Comparison of ENCODE assay signal across 10 cellular contexts in genomic region chr17:1646199-1646875, GRCh38. TPM values are rescaled to one million over a fixed set of nuclear protein-coding genes. Genes with fewer than 3 reads are reported as not detected.
DNase-seq lines count a peak whose midpoint lies in the region; ATAC-seq and TF ChIP-seq lines count a peak whose summit lies in the region.
"Had no signal": no experiment of that assay in that cellular context is flagged by ENCODE, and none has a peak within 500 bp of the region (broad histone marks: within the 10 kb centered on the region; RNA-seq: fewer than 3 reads in every experiment).

No MANE protein-coding gene starts in this region.

- H3K36me3 ChIP-seq in heart right ventricle (peaks cover 0 to 31% (median 9%) of the 10 kb centered on the region in 9 donors), transverse colon (peaks cover 0 to 9% (median 1%) of the 10 kb centered on the region in 4 donors), SJCRH30 (peaks cover 6% of the 10 kb centered on the region; the same call in 1 of the 2 replicates)

- H3K9me3 Mint-ChIP-seq in central memory CD8-positive, alpha-beta T cell, result no peaks in the 10 kb centered on the region
- peaks cover 0 to 2% (median 0%) of the 10 kb centered on the region in 9 donors for H3K9me3 Mint-ChIP-seq in naive thymus-derived CD8-positive, alpha-beta T cell
- H3K9me3 Mint-ChIP-seq: nephron progenitor cell had no signal

- ATAC-seq in heart right ventricle, result no peak
- ATAC-seq in left ventricle myocardium superior, result no peak
- no peak for ATAC-seq in central memory CD8-positive, alpha-beta T cell (replicated peaks; ENCODE audit: extremely low read depth, poor library complexity, severe bottlenecking)
- ATAC-seq in naive thymus-derived CD8-positive, alpha-beta T cell, result no peak
- ATAC-seq in GM18519 (IDR thresholded peaks at IDR 0.05; ENCODE audit: low FRiP score, unreplicated experiment), result no peak

- H3K36me3 Mint-ChIP-seq in central memory CD8-positive, alpha-beta T cell (ENCODE audit: insufficient read depth), result peaks cover 7% of the 10 kb centered on the region
- peaks cover 0 to 8% (median 4%) of the 10 kb centered on the region in 3 donors for H3K36me3 Mint-ChIP-seq in naive thymus-derived CD8-positive, alpha-beta T cell

- peak overlapping the region; percentile 61 to 95 (median 89) for H3K27ac ChIP-seq in heart right ventricle
- H3K27ac ChIP-seq in transverse colon, result peak overlapping the region in 3 of 4 donors; percentile 18 to 99 (median 60)
- H3K27ac ChIP-seq in SJCRH30, result no peak overlapping the region

- H3K4me1 Mint-ChIP-seq in central memory CD8-positive, alpha-beta T cell, result peaks cover 8% of the 10 kb centered on the region
- H3K4me1 Mint-ChIP-seq in naive thymus-derived CD8-positive, alpha-beta T cell, result peaks cover 5 to 34% (median 24%) of the 10 kb centered on the region in 4 donors

- H3K27ac Mint-ChIP-seq in central memory CD8-positive, alpha-beta T cell (ENCODE audit: low read depth), result no peak overlapping the region
- peak overlapping the region in 1 of 10 donors; percentile 29 for H3K27ac Mint-ChIP-seq in naive thymus-derived CD8-positive, alpha-beta T cell
- H3K27ac Mint-ChIP-seq: nephron progenitor cell had no signal

- no peak for TF ChIP-seq POLR2A in transverse colon (IDR thresholded peaks at IDR 0.05)

- H3K4me1 ChIP-seq in heart right ventricle (peaks cover 41 to 68% (median 61%) of the 10 kb centered on the region in 9 donors), transverse colon (peaks cover 24 to 45% (median 40%) of the 10 kb centered on the region in 4 donors), SJCRH30 (no peaks in the 10 kb centered on the region)

- TF ChIP-seq CTCF in heart right ventricle (IDR thresholded peaks at IDR 0.05), result no peak
- TF ChIP-seq CTCF in transverse colon (IDR thresholded peaks at IDR 0.05), result no peak

- H3K27me3 ChIP-seq in heart right ventricle, result no peaks in the 10 kb centered on the region
- no peaks in the 10 kb centered on the region for H3K27me3 ChIP-seq in transverse colon
- H3K27me3 ChIP-seq in SJCRH30, result no peaks in the 10 kb centered on the region

- POLR2A ChIA-PET in naive thymus-derived CD8-positive, alpha-beta T cell (lab: Charles Lee), result interaction anchor here (0.5 to 4.1 kb wide), 4 partner anchors 17 to 169 kb away, joined by 3 to 19 read pairs (median 8); partner anchors contain the start of gene SLC43A2

- intact Hi-C loops in heart right ventricle (cut with DNase I), result loop anchor here in 6 of 10 donors (5.0 to 10.0 kb wide), 4 partner anchors 69 to 392 kb away; no protein-coding TSS in a partner anchor
- intact Hi-C loops in left ventricle myocardium superior (cut with micrococcal nuclease), result no loop called here
- intact Hi-C loops in transverse colon (cut with DNase I; ENCODE audit: low total_unique reads), result loop anchor here (5.0 kb wide), 1 partner anchor 74 kb away; no protein-coding TSS in a partner anchor

- H3K4me3 ChIP-seq in heart right ventricle (peak overlapping the region in 8 of 10 donors; percentile 45 to 68 (median 59)), transverse colon (no peak overlapping the region), SJCRH30 (no peak overlapping the region)

- no peaks in the 10 kb centered on the region for H3K9me3 ChIP-seq in heart right ventricle
- no peaks in the 10 kb centered on the region for H3K9me3 ChIP-seq in transverse colon
- no peaks in the 10 kb centered on the region for H3K9me3 ChIP-seq in SJCRH30 (replicated peaks)

- WGBS in heart right ventricle, 2 donors, result 82 to 89% methylated on average over 13 of the region's 13 CpGs
- 91% methylated on average over 13 of the region's 13 CpGs; no CpG with 5 or more reads in 1 of the 2 donors for WGBS in transverse colon (ENCODE audit: low coverage in 1 of 2), 2 donors

- H3K27me3 Mint-ChIP-seq in central memory CD8-positive, alpha-beta T cell, result no peaks in the 10 kb centered on the region
- no peaks in the 10 kb centered on the region for H3K27me3 Mint-ChIP-seq in naive thymus-derived CD8-positive, alpha-beta T cell

- H3K4me3 Mint-ChIP-seq in central memory CD8-positive, alpha-beta T cell, result peak overlapping the region; percentile 43
- peak overlapping the region in 6 of 10 donors; percentile 18 to 62 (median 24) for H3K4me3 Mint-ChIP-seq in naive thymus-derived CD8-positive, alpha-beta T cell
- H3K4me3 Mint-ChIP-seq: nephron progenitor cell had no signal

- no peak for TF ChIP-seq EP300 in transverse colon (IDR thresholded peaks at IDR 0.05; ENCODE audit: low read depth)

- in situ Hi-C loops in transverse colon (cut with MboI; ENCODE audit: low pct_ligation_motif_present in 1 of 4, low pct_unique_long_range_greater_than_20kb in 1 of 4, low sequenced_read_pairs in 3 of 4), result no loop called here

- DNase-seq in heart right ventricle (no peak), left ventricle myocardium superior (no peak), transverse colon (no peak), anterior cingulate cortex (lab: John Stamatoyannopoulos, UW) (no peak), SJCRH30 (no peak)
- no peak for DNase-seq in central memory CD8-positive, alpha-beta T cell (ENCODE audit: low spot score in 2 of 2)
- peak in 1 of 10 donors; percentile 57 for DNase-seq in naive thymus-derived CD8-positive, alpha-beta T cell
- DNase-seq: SW 1271 had no signal

RNA-seq across cellular contexts. Expression of gene SCARF1, which starts 0.8 kb away (rescaled TPM):
- total RNA-seq in heart right ventricle (10 to 100 TPM in 7 of 10 donors, 1 to 10 TPM in 3; 7.6 to 18.8 (median 13.2) TPM), left ventricle myocardium superior (13.1 TPM), transverse colon (10 to 100 TPM; 11.2 to 63.2 (median 16.3) TPM)
- polyA plus RNA-seq in heart right ventricle, result 10 to 100 TPM; 10.2 to 22.6 TPM
- total RNA-seq in naive thymus-derived CD8-positive, alpha-beta T cell, result 1 to 10 TPM in 1 of 2 experiments, under 1 TPM in 1; 0.63 to 1.3 TPM
- polyA plus RNA-seq in naive thymus-derived CD8-positive, alpha-beta T cell, result under 1 TPM in 1 of 3 donors, not detected in 2; 0.25 TPM
- 0.06 and 0.13 TPM in 2 replicates for total RNA-seq in SJCRH30 (2014; rRNA removed; shearing (Covaris generic))

RNA-seq across cellular contexts. Expression of gene RILP, which starts 3.3 kb away (rescaled TPM):
- 10 to 100 TPM; 54.0 to 87.8 (median 63.2) TPM for total RNA-seq in heart right ventricle
- polyA plus RNA-seq in heart right ventricle, result 100 to 1,000 TPM in 1 of 2 donors, 10 to 100 TPM in 1; 47.5 to 152 TPM
- total RNA-seq in left ventricle myocardium superior, result 81.4 TPM
- total RNA-seq in naive thymus-derived CD8-positive, alpha-beta T cell, result 1 to 10 TPM; 1.4 to 1.7 TPM
- polyA plus RNA-seq in naive thymus-derived CD8-positive, alpha-beta T cell, result 1 to 10 TPM; 3.4 to 4.0 (median 3.4) TPM
- total RNA-seq in transverse colon, result 100 to 1,000 TPM in 2 of 4 donors, 10 to 100 TPM in 2; 59.3 to 185 (median 108) TPM
- total RNA-seq in SJCRH30 (2014; rRNA removed; shearing (Covaris generic)), result 0.28 and 0.67 TPM in 2 replicates

RNA-seq across cellular contexts. Expression of gene SLC43A2, which starts 17.7 kb away (rescaled TPM):
- total RNA-seq in heart right ventricle (10 to 100 TPM in 1 of 10 donors, 1 to 10 TPM in 9; 4.1 to 16.4 (median 7.0) TPM), left ventricle myocardium superior (3.1 TPM), transverse colon (10 to 100 TPM in 2 of 4 donors, 1 to 10 TPM in 2; 3.7 to 98.9 (median 12.3) TPM)
- 1 to 10 TPM; 1.6 to 3.9 TPM for polyA plus RNA-seq in heart right ventricle
- 10 to 100 TPM; 20.7 to 20.8 TPM for total RNA-seq in naive thymus-derived CD8-positive, alpha-beta T cell
- 1 to 10 TPM; 1.2 to 2.0 (median 1.5) TPM for polyA plus RNA-seq in naive thymus-derived CD8-positive, alpha-beta T cell
- 0.63 and 0.66 TPM in 2 replicates for total RNA-seq in SJCRH30 (2014; rRNA removed; shearing (Covaris generic))

RNA-seq across cellular contexts. Expression of gene PRPF8, which starts 38.3 kb away (rescaled TPM):
- total RNA-seq in heart right ventricle, result 100 to 1,000 TPM; 137 to 205 (median 179) TPM
- polyA plus RNA-seq in heart right ventricle, result 100 to 1,000 TPM in 1 of 2 donors, 10 to 100 TPM in 1; 79.1 to 107 TPM
- total RNA-seq in left ventricle myocardium superior, result 135 TPM
- 100 to 1,000 TPM; 523 to 532 TPM for total RNA-seq in naive thymus-derived CD8-positive, alpha-beta T cell
- 100 to 1,000 TPM; 133 to 227 (median 176) TPM for polyA plus RNA-seq in naive thymus-derived CD8-positive, alpha-beta T cell
- total RNA-seq in transverse colon, result 100 to 1,000 TPM; 155 to 410 (median 169) TPM
- 144 and 145 TPM in 2 replicates for total RNA-seq in SJCRH30 (2014; rRNA removed; shearing (Covaris generic))

Comparison
In these comparisons a context has a peak if more than half of its experiments do, and no peak if none do; other contexts are left out.
1. H3K4me3 ChIP-seq: peak in heart right ventricle (8 of 10); none in transverse colon (0 of 4) and SJCRH30 (single experiment).
2. RNA of gene RILP, which starts 3.3 kb away (total RNA-seq): 59.3 to 185 TPM in transverse colon, 81.4 TPM in left ventricle myocardium superior (single experiment) and 54.0 to 87.8 TPM in heart right ventricle; 1.4 to 1.7 TPM in naive thymus-derived CD8-positive, alpha-beta T cell and 0.28 to 0.67 TPM in SJCRH30; every median in the first group is over 10 times any median in the second.